ENCODE assay signal across 1 cellular context in genomic region chr14:96486705-96487104, GRCh38.
TF ChIP-seq lines count a peak whose summit lies in the region.

No MANE protein-coding gene starts in this region.

TF ChIP-seq in GM12878, 131 proteins besides CTCF, POLR2A, EP300 and RAD21:
- TF ChIP-seq E4F1 (IDR thresholded peaks at IDR 0.05; ENCODE audit: borderline replicate concordance, partially characterized antibody) (no peak), ZNF687 (IDR thresholded peaks at IDR 0.05) (no peak), POLR2AphosphoS2 (IDR thresholded peaks at IDR 0.05; ENCODE audit: low read depth, low read length) (no peak), IRF4 (IDR thresholded peaks at IDR 0.05; ENCODE audit: low read depth, low read length) (no peak), RAD51 (IDR thresholded peaks at IDR 0.05) (no peak), FOXK2 (IDR thresholded peaks at IDR 0.05) (no peak), E2F4 (IDR thresholded peaks at IDR 0.05; ENCODE audit: low read depth, low read length) (no peak), BCLAF1 (IDR thresholded peaks at IDR 0.05) (no peak), MEF2B (IDR thresholded peaks at IDR 0.05; ENCODE audit: partially characterized antibody, poor library complexity, severe bottlenecking) (peak; percentile 71), ZNF24 (IDR thresholded peaks at IDR 0.05) (0 out of 2 replicates have a peak, but pooled peaks have one; percentile 43), GABPA (IDR thresholded peaks at IDR 0.05; ENCODE audit: low read depth) (no peak), SPI1 (IDR thresholded peaks at IDR 0.05; ENCODE audit: borderline replicate concordance, insufficient read depth, low read depth, low read length) (peak; percentile 3; the same call in 1 of the 2 replicates), ZBTB33 (IDR thresholded peaks at IDR 0.05) (no peak), MLLT1 (IDR thresholded peaks at IDR 0.05) (no peak)
TF ChIP-seq in GM12878: peak in this region for 3.
